9 cellular contexts compared by ENCODE assay signal in the genomic region with DNA sequence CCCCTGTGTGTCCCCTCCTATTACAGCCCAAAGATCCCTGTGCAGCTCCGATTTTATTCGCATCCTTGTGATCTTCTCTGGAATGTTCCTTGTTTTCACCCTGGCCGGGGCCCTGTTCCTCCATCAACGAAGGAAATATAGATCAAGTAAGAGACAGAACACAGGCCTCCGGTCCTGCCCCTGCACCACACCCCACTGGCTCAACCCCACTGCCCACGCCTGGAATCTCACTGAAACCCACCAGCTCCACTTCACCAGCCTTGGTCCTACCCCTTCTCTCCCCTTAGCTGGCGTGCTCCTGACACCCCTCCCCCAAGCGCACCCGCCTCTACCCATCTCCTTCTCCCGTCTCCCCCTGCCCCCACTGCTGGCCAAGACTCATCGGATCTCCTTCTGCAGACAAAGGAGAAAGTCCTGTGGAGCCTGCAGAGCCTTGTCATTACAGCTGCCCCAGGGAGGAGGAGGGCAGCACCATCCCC. TPM values are rescaled to one million over a fixed set of nuclear protein-coding genes. Genes with fewer than 3 reads are reported as not detected.
DNase-seq lines count a peak whose midpoint lies in the region; ATAC-seq and TF ChIP-seq lines count a peak whose summit lies in the region.
"Had no signal": no experiment of that assay in that cellular context is flagged by ENCODE, and none has a peak within 500 bp of the region (broad histone marks: within the 10 kb centered on the region; RNA-seq: fewer than 3 reads in every experiment).

No MANE protein-coding gene starts in this region.

- peak overlapping the region; percentile 71 for H3K4me3 ChIP-seq in DOHH2 (ENCODE audit: low read length)
- peak overlapping the region; percentile 51 for H3K4me3 ChIP-seq in SJSA1
- H3K4me3 ChIP-seq in esophagus squamous epithelium: peak overlapping the region; percentile 50 to 92 (median 73)
- H3K4me3 ChIP-seq in osteoblast (ENCODE audit: insufficient read depth, low read length): peak overlapping the region; percentile 97

- H3K9me3 ChIP-seq in DOHH2 (ENCODE audit: control insufficient read depth, insufficient read depth, low read length) (no peaks in the 10 kb centered on the region), SJSA1 (replicated peaks) (no peaks in the 10 kb centered on the region), esophagus squamous epithelium (no peaks in the 10 kb centered on the region), osteoblast (ENCODE audit: low read depth, low read length) (no peaks in the 10 kb centered on the region)

- H4K20me1 ChIP-seq in DOHH2 (ENCODE audit: control insufficient read depth, insufficient read depth, low read depth, low read length) (no peaks in the 10 kb centered on the region), osteoblast (ENCODE audit: insufficient read depth, low read length) (no peaks in the 10 kb centered on the region)

- no peaks in the 10 kb centered on the region for H3K9me2 ChIP-seq in DOHH2 (replicated peaks; ENCODE audit: control insufficient read depth, low read length)

- WGBS in esophagus squamous epithelium, 2 donors: 10 to 13% methylated on average over 10 to 11 of the region's 11 CpGs

- H3K4me1 ChIP-seq in DOHH2 (ENCODE audit: control insufficient read depth, low read length) (peaks cover 59% of the 10 kb centered on the region), SJSA1 (replicated peaks) (peaks cover 32% of the 10 kb centered on the region), esophagus squamous epithelium (peaks cover 27 to 55% (median 32%) of the 10 kb centered on the region in 3 donors), osteoblast (ENCODE audit: insufficient read depth, low read length) (peaks cover 29% of the 10 kb centered on the region)

- TF ChIP-seq POLR2A in esophagus squamous epithelium (IDR thresholded peaks at IDR 0.05): no peak

- H2AFZ ChIP-seq in osteoblast (ENCODE audit: low read length): peak overlapping the region; percentile 96

- H3K27ac ChIP-seq in DOHH2 (ENCODE audit: low read depth, low read length) (peak overlapping the region; percentile 80), SJSA1 (peak overlapping the region; percentile 79), esophagus squamous epithelium (peak overlapping the region; percentile 97 to 99 (median 98)), osteoblast (ENCODE audit: low read depth, low read length) (peak overlapping the region; percentile 90)

- TF ChIP-seq CTCF in DOHH2 (IDR thresholded peaks at IDR 0.05; ENCODE audit: low read depth, low read length, poor library complexity, severe bottlenecking): no peak
- TF ChIP-seq CTCF in esophagus squamous epithelium (IDR thresholded peaks at IDR 0.05): no peak
- TF ChIP-seq CTCF in osteoblast (IDR thresholded peaks at IDR 0.05; ENCODE audit: extremely low read depth, low read depth, low read length): no peak

- H3K4me2 ChIP-seq in DOHH2 (ENCODE audit: low read length) (peak overlapping the region; percentile 86), osteoblast (ENCODE audit: insufficient read depth, low read length) (peak overlapping the region; percentile 97)

- H3F3A ChIP-seq in DOHH2 (ENCODE audit: control insufficient read depth, insufficient read depth): peaks cover 35% of the 10 kb centered on the region

- H3K36me3 ChIP-seq in DOHH2 (ENCODE audit: control insufficient read depth, low read length) (peaks cover 77% of the 10 kb centered on the region), SJSA1 (peaks cover 11% of the 10 kb centered on the region; the same call in 1 of the 2 replicates), esophagus squamous epithelium (peaks cover 0 to 45% (median 9%) of the 10 kb centered on the region in 3 donors), osteoblast (ENCODE audit: insufficient read depth, low read length) (peaks cover 27% of the 10 kb centered on the region)

- ATAC-seq in GM19351 (IDR thresholded peaks at IDR 0.05; ENCODE audit: unreplicated experiment) (no peak), HG03342 (IDR thresholded peaks at IDR 0.05; ENCODE audit: unreplicated experiment) (no peak)

- intact Hi-C loops in esophagus squamous epithelium (cut with DNase I): no loop called here

- peaks cover 41% of the 10 kb centered on the region for H3K79me2 ChIP-seq in DOHH2 (ENCODE audit: control insufficient read depth, low read length)
- H3K79me2 ChIP-seq in osteoblast (ENCODE audit: insufficient read depth, low read length): peaks cover 18% of the 10 kb centered on the region

- DNase-seq in SJSA1 (ENCODE audit: low read depth in 1 of 2, low spot score in 2 of 2) (no peak), esophagus squamous epithelium (lab: John Stamatoyannopoulos, UW) (no peak), osteoblast (ENCODE audit: insufficient read length, low spot score, missing footprints) (peak; percentile 87), NCI-H1105 (lab: John Stamatoyannopoulos, UW) (no peak), DMS53 (lab: John Stamatoyannopoulos, UW) (no peak)

- H3K27me3 ChIP-seq in DOHH2 (ENCODE audit: control insufficient read depth, low read length) (no peaks in the 10 kb centered on the region), SJSA1 (replicated peaks) (no peaks in the 10 kb centered on the region), esophagus squamous epithelium (no peaks in the 10 kb centered on the region), osteoblast (ENCODE audit: insufficient read depth, low read length) (no peaks in the 10 kb centered on the region)

RNA-seq across cellular contexts. Expression of gene TAPBPL, which starts 0.9 kb away (rescaled TPM):
- total RNA-seq in SJSA1 (2014; rRNA removed; shearing (Covaris generic)): 1.1 and 5.4 TPM in 2 replicates
- total RNA-seq in esophagus squamous epithelium: 10 to 100 TPM in 3 of 4 donors, 1 to 10 TPM in 1; 7.7 to 25.6 (median 18.2) TPM
- 11.8 and 13.8 TPM in 2 replicates for total RNA-seq in osteoblast

RNA-seq across cellular contexts. Expression of gene CD27, which starts 6.2 kb away (rescaled TPM):
- not detected in 2 replicates for total RNA-seq in SJSA1 (2014; rRNA removed; shearing (Covaris generic))
- total RNA-seq in esophagus squamous epithelium: 1 to 10 TPM in 3 of 4 donors, under 1 TPM in 1; 0.49 to 4.2 (median 2.9) TPM
- not detected in 2 replicates for total RNA-seq in osteoblast
- total RNA-seq: HT1080 had no signal

RNA-seq across cellular contexts. Expression of gene VAMP1, which starts 19.6 kb away (rescaled TPM):
- total RNA-seq in SJSA1 (2014; rRNA removed; shearing (Covaris generic)): 2.4 and 6.4 TPM in 2 replicates
- total RNA-seq in esophagus squamous epithelium (1 to 10 TPM; 1.2 to 9.1 (median 5.1) TPM), osteoblast (6.5 and 9.1 TPM in 2 replicates)

RNA-seq across cellular contexts. Expression of gene MRPL51, which starts 42.2 kb away (rescaled TPM):
- 213 and 264 TPM in 2 replicates for total RNA-seq in SJSA1 (2014; rRNA removed; shearing (Covaris generic))
- total RNA-seq in esophagus squamous epithelium (10 to 100 TPM; 36.3 to 95.5 (median 72.6) TPM), osteoblast (58.3 and 68.8 TPM in 2 replicates)

RNA-seq across cellular contexts. Expression of gene NCAPD2, which starts 43.0 kb away (rescaled TPM):
- total RNA-seq in SJSA1 (2014; rRNA removed; shearing (Covaris generic)): 84.0 and 131 TPM in 2 replicates
- total RNA-seq in esophagus squamous epithelium (10 to 100 TPM; 25.6 to 73.2 (median 55.9) TPM), osteoblast (19.4 and 21.0 TPM in 2 replicates)
